In the genomic region with DNA sequence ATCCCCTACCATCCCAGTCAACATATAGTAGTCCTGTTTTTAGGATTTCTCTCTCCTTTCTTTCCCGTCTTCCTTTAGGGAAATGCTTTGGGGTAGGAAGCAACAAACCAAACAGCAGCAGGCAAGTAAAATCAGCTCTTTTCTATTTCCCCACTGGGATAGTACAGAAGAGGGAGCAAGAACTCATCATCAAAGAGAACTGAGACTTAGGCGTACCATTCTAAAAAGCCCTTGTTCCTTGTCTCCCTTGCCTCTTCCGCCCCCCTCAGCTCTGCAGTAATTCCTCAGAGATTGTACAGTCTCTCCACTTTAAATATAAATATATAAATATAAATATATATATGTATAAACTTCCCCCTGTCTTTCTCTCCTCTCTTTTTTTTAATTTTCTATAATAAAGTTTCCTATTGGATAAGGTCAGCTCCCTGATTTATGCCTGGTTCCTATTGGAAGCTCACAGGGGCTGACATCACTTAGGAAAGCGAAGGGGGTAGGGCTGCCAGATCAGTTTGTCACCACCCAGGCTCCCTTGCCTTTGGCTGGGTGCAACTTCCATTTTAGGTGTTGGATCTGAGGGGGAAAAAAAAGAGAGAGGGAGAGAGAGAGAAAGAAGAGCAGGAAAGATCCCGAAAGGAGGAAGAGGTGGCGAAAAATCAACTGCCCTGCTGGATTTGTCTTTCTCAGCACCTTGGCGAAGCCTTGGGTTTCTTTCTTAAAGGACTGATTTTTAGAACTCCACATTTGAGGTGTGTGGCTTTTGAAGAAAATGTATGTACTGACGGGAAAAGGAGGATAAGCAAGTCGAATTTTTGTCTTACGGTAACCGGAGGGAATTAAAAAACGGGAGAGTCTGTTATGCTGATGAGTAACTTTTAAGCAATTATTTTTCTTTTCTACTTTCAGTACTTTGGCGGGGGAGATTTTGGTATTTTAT, we compare ENCODE assay signal across 8 cellular contexts. TPM values are rescaled to one million over a fixed set of nuclear protein-coding genes. Genes with fewer than 3 reads are reported as not detected.
DNase-seq lines count a peak whose midpoint lies in the region; ATAC-seq and TF ChIP-seq lines count a peak whose summit lies in the region.

A gene with protein sequence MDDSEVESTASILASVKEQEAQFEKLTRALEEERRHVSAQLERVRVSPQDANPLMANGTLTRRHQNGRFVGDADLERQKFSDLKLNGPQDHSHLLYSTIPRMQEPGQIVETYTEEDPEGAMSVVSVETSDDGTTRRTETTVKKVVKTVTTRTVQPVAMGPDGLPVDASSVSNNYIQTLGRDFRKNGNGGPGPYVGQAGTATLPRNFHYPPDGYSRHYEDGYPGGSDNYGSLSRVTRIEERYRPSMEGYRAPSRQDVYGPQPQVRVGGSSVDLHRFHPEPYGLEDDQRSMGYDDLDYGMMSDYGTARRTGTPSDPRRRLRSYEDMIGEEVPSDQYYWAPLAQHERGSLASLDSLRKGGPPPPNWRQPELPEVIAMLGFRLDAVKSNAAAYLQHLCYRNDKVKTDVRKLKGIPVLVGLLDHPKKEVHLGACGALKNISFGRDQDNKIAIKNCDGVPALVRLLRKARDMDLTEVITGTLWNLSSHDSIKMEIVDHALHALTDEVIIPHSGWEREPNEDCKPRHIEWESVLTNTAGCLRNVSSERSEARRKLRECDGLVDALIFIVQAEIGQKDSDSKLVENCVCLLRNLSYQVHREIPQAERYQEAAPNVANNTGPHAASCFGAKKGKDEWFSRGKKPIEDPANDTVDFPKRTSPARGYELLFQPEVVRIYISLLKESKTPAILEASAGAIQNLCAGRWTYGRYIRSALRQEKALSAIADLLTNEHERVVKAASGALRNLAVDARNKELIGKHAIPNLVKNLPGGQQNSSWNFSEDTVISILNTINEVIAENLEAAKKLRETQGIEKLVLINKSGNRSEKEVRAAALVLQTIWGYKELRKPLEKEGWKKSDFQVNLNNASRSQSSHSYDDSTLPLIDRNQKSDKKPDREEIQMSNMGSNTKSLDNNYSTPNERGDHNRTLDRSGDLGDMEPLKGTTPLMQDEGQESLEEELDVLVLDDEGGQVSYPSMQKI (plus strand): TSS at position 502 of the 934 bp plus-strand sequence. CDS start 29,677 bp downstream, outside the sequence.

- peaks cover 7% of the 10 kb centered on the region for H3K27me3 Mint-ChIP-seq in endothelial cell (ENCODE audit: unreplicated experiment)

- H3K4me3 Mint-ChIP-seq in endothelial cell (ENCODE audit: unreplicated experiment) = peak within 1 kb of the TSS; percentile 100

- DNase-seq in GF-D8 (lab: John Stamatoyannopoulos, UW) (peak; percentile 58), HuH-7.5 (ENCODE audit: low spot score) (peak; percentile 100), SKM-1 (lab: John Stamatoyannopoulos, UW; ENCODE audit: unreplicated experiment) (peak; percentile 82), endothelial cell (ENCODE audit: low spot score) (peak; percentile 70), lung microvascular endothelial cell (ENCODE audit: low read depth in 2 of 2) (peak; percentile 98), superior temporal gyrus (ENCODE audit: extremely low spot score) (peak; percentile 95), NOMO-1 (lab: John Stamatoyannopoulos, UW; ENCODE audit: unreplicated experiment in 2 of 2) (no peak)

- TF ChIP-seq CTCF in endothelial cell (IDR thresholded peaks at IDR 0.05; ENCODE audit: unreplicated experiment) = no peak

- peaks cover 22% of the 10 kb centered on the region for H3K36me3 Mint-ChIP-seq in endothelial cell (ENCODE audit: low read depth, unreplicated experiment)

- no peaks in the 10 kb centered on the region for H3K9me3 Mint-ChIP-seq in endothelial cell (ENCODE audit: unreplicated experiment)

- ATAC-seq in GM21619 (IDR thresholded peaks at IDR 0.05; ENCODE audit: unreplicated experiment) = peak; percentile 82

- H3K4me1 Mint-ChIP-seq in endothelial cell (ENCODE audit: unreplicated experiment) = peaks cover 37% of the 10 kb centered on the region

- H3K27ac Mint-ChIP-seq in endothelial cell (ENCODE audit: unreplicated experiment) = peak within 1 kb of the TSS; percentile 100

RNA-seq across cellular contexts. Expression of the gene that starts here (rescaled TPM):
- 350 TPM for total RNA-seq in endothelial cell (ENCODE audit: unreplicated experiment)
- total RNA-seq in lung microvascular endothelial cell = 174 and 212 TPM in 2 replicates

Comparison
In these comparisons a context has a peak if more than half of its experiments do, and no peak if none do; other contexts are left out.
1. DNase-seq: peak in GF-D8 (single experiment), HuH-7.5 (single experiment), SKM-1 (single experiment), endothelial cell (single experiment), lung microvascular endothelial cell (2 of 2) and superior temporal gyrus (single experiment); none in NOMO-1 (0 of 2).